In genomic region chr1:1116701-1117468, GRCh38 we compare ENCODE assay signal across 8 cellular contexts. TPM values are rescaled to one million over a fixed set of nuclear protein-coding genes. Genes with fewer than 3 reads are reported as not detected.
A peak's percentile ranks its signal among the peaks of the same experiment; 100 is the strongest.
DNase-seq lines count a peak whose midpoint lies in the region; ATAC-seq and TF ChIP-seq lines count a peak whose summit lies in the region.

No MANE protein-coding gene starts in this region.

- H3K27ac ChIP-seq in GM23338 (ENCODE audit: low read depth) (no peak overlapping the region), RWPE1 (peak overlapping the region; percentile 70), mesodermal cell (ENCODE audit: low read depth, low read length, severe bottlenecking) (no peak overlapping the region), upper lobe of left lung (peak overlapping the region in 2 of 4 donors; percentile 15 to 89)

- H3K9me3 ChIP-seq in mesodermal cell (ENCODE audit: control insufficient read depth, low read length) (peaks cover 8% of the 10 kb centered on the region), upper lobe of left lung (no peaks in the 10 kb centered on the region)

- TF ChIP-seq CTCF in GM23338 (conservative IDR thresholded peaks at IDR 0.05; ENCODE audit: low read depth in 2 of 2) (no peak), RWPE1 (conservative IDR thresholded peaks at IDR 0.05; ENCODE audit: low read depth) (no peak), upper lobe of left lung (IDR thresholded peaks at IDR 0.05) (no peak)

- peak overlapping the region; percentile 81; the same call in 1 of the 2 replicates for H2AFZ ChIP-seq in GM23338

- POLR2A ChIA-PET in RWPE1 (lab: Yijun Ruan, JAX; ENCODE audit: low non-redundant PET) = no interaction called here

- H3K4me1 ChIP-seq in GM23338 (ENCODE audit: insufficient read depth) (no peaks in the 10 kb centered on the region; the same call in 1 of the 2 replicates), mesodermal cell (ENCODE audit: control insufficient read depth, insufficient read depth, low read length, poor library complexity, severe bottlenecking) (no peaks in the 10 kb centered on the region), upper lobe of left lung (peaks cover 7 to 24% (median 16%) of the 10 kb centered on the region in 4 donors)

- H3K4me1 Mint-ChIP-seq in GM23338 = peaks cover 17% of the 10 kb centered on the region
- peaks cover 6% of the 10 kb centered on the region for H3K4me1 Mint-ChIP-seq in central memory CD8-positive, alpha-beta T cell

- H3K36me3 Mint-ChIP-seq in GM23338 (ENCODE audit: low read depth) = peaks cover 27% of the 10 kb centered on the region
- H3K36me3 Mint-ChIP-seq in central memory CD8-positive, alpha-beta T cell (ENCODE audit: insufficient read depth) = peaks cover 10% of the 10 kb centered on the region

- 10 to 14% methylated on average over 31 to 37 of the region's 47 CpGs for WGBS in mesodermal cell (ENCODE audit: insufficient coverage in 2 of 2), 2 experiments
- 0 to 25% methylated on average over 2 to 28 of the region's 47 CpGs for WGBS in upper lobe of left lung, 2 donors

- no peak for TF ChIP-seq EP300 in upper lobe of left lung (IDR thresholded peaks at IDR 0.05)

- no peaks in the 10 kb centered on the region for H3K9me2 ChIP-seq in GM23338 (ENCODE audit: insufficient read depth)

- H3K27ac Mint-ChIP-seq in GM23338 = no peak overlapping the region
- no peak overlapping the region for H3K27ac Mint-ChIP-seq in central memory CD8-positive, alpha-beta T cell (ENCODE audit: low read depth)

- H3K36me3 ChIP-seq in GM23338 (ENCODE audit: insufficient read depth) (no peaks in the 10 kb centered on the region), mesodermal cell (ENCODE audit: control insufficient read depth, insufficient read depth, low read length) (peaks cover 17% of the 10 kb centered on the region), upper lobe of left lung (no peaks in the 10 kb centered on the region)

- H3K79me2 ChIP-seq in GM23338 (replicated peaks; ENCODE audit: insufficient read depth) = peaks cover 4% of the 10 kb centered on the region; the same call in 1 of the 2 replicates

- CTCF ChIA-PET in RWPE1 (lab: Yijun Ruan, JAX) = interaction anchor here (0.6 to 0.8 kb wide), 2 partner anchors 55 to 175 kb away, joined by 3 read pairs; no protein-coding TSS in a partner anchor

- DNase-seq in GM23338 (ENCODE audit: low spot score) = peak; percentile 50
- peak; percentile 18 for DNase-seq in RWPE1 (ENCODE audit: low spot score)
- DNase-seq in central memory CD8-positive, alpha-beta T cell (ENCODE audit: low spot score in 2 of 2) = no peak
- DNase-seq in upper lobe of left lung = no peak
- no peak for DNase-seq in C1 segment of cervical spinal cord (lab: John Stamatoyannopoulos, UW)

- no peak for TF ChIP-seq POLR2A in upper lobe of left lung (IDR thresholded peaks at IDR 0.05)

- H3K27me3 Mint-ChIP-seq in GM23338 (ENCODE audit: insufficient read depth, low read depth, poor library complexity) = peaks cover 22% of the 10 kb centered on the region
- H3K27me3 Mint-ChIP-seq in central memory CD8-positive, alpha-beta T cell = peaks cover 10% of the 10 kb centered on the region

- H4K20me1 ChIP-seq in GM23338 (replicated peaks; ENCODE audit: insufficient read depth) = no peaks in the 10 kb centered on the region

- H3F3A ChIP-seq in GM23338 (replicated peaks; ENCODE audit: low read depth) = no peaks in the 10 kb centered on the region

- peaks cover 14% of the 10 kb centered on the region; the same call in 2 of the 3 replicates for H3K9me3 Mint-ChIP-seq in GM23338
- H3K9me3 Mint-ChIP-seq in central memory CD8-positive, alpha-beta T cell = no peaks in the 10 kb centered on the region

- peak overlapping the region; percentile 88 for H3K4me2 ChIP-seq in GM23338

- H3K4me3 Mint-ChIP-seq in GM23338 = peak overlapping the region; percentile 55
- H3K4me3 Mint-ChIP-seq in central memory CD8-positive, alpha-beta T cell = peak overlapping the region; percentile 86

- ATAC-seq in GM23338 (no peak), upper lobe of left lung (ENCODE audit: low FRiP score in 2 of 2) (peak in 1 of 2 donors; percentile 10), HG02973 (IDR thresholded peaks at IDR 0.05; ENCODE audit: unreplicated experiment) (no peak), GM18520 (IDR thresholded peaks at IDR 0.05; ENCODE audit: unreplicated experiment) (no peak)
- peak; percentile 19 for ATAC-seq in central memory CD8-positive, alpha-beta T cell (replicated peaks; ENCODE audit: extremely low read depth, poor library complexity, severe bottlenecking)

- H3K4me3 ChIP-seq in GM23338 = peak overlapping the region; percentile 71
- H3K4me3 ChIP-seq in mesodermal cell (ENCODE audit: extremely low read depth, insufficient read depth, low read length, poor library complexity, severe bottlenecking) = peak overlapping the region; percentile 64
- peak overlapping the region; percentile 51 to 99 (median 83) for H3K4me3 ChIP-seq in upper lobe of left lung

- H3K27me3 ChIP-seq in GM23338 (ENCODE audit: insufficient read depth) (peaks cover 11% of the 10 kb centered on the region), upper lobe of left lung (no peaks in the 10 kb centered on the region)

TF ChIP-seq in GM23338, 12 proteins besides CTCF, POLR2A, EP300 and RAD21 (continues in another document):
- TF ChIP-seq CREB1 (CRISPR knock-in tag; IDR thresholded peaks at IDR 0.05; ENCODE audit: low read depth) = no peak
- no peak for TF ChIP-seq ZNF462 (CRISPR knock-in tag; IDR thresholded peaks at IDR 0.05)

RNA-seq across cellular contexts. Expression of gene C1orf159, which starts 1.0 kb away (rescaled TPM):
- total RNA-seq in GM23338 (2014; rRNA removed; shearing (Covaris generic)) = 21.3 and 21.5 TPM in 2 replicates
- 9.6 and 9.9 TPM in 2 replicates for polyA plus RNA-seq in GM23338 (2016; fragmentation: Nextera tagmentation; extraction: Ambion mirVana)
- 17.2 TPM for polyA plus RNA-seq in mesodermal cell (2013, experiment 1 of 2)
- polyA plus RNA-seq in mesodermal cell (2013, experiment 2 of 2) = 11.9 TPM
- 10 to 100 TPM in 5 of 6 donors, 1 to 10 TPM in 1; 5.7 to 34.6 (median 15.2) TPM for total RNA-seq in upper lobe of left lung

RNA-seq across cellular contexts. Expression of gene RNF223, which starts 42.8 kb away (rescaled TPM):
- not detected in 2 replicates for total RNA-seq in GM23338 (2014; rRNA removed; shearing (Covaris generic))
- polyA plus RNA-seq in GM23338 (2016; fragmentation: Nextera tagmentation; extraction: Ambion mirVana) = not detected in 2 replicates
- polyA plus RNA-seq in mesodermal cell (2013, experiment 1 of 2) = not detected
- polyA plus RNA-seq in mesodermal cell (2013, experiment 2 of 2) = not detected
- total RNA-seq in upper lobe of left lung = 1 to 10 TPM; 1.0 to 2.4 (median 1.8) TPM

RNA-seq across cellular contexts. Expression of gene TTLL10, which starts 56.8 kb away (rescaled TPM):
- total RNA-seq in GM23338 (2014; rRNA removed; shearing (Covaris generic)) = 0.45 TPM in 1 of 2 replicates, not detected in the other
- polyA plus RNA-seq in GM23338 (2016; fragmentation: Nextera tagmentation; extraction: Ambion mirVana) = not detected in 2 replicates
- 0.63 TPM for polyA plus RNA-seq in mesodermal cell (2013, experiment 1 of 2)
- polyA plus RNA-seq in mesodermal cell (2013, experiment 2 of 2) = not detected
- 10 to 100 TPM in 2 of 6 donors, 1 to 10 TPM in 3, under 1 TPM in 1; 0.86 to 14.5 (median 5.8) TPM for total RNA-seq in upper lobe of left lung

Comparison
In these comparisons a context has a peak if more than half of its experiments do, and no peak if none do; other contexts are left out.
1. DNase-seq: peak in GM23338 (single experiment) and RWPE1 (single experiment); none in central memory CD8-positive, alpha-beta T cell (0 of 2), upper lobe of left lung (0 of 2) and C1 segment of cervical spinal cord (0 of 14).
2. Peak in every context shown above with its lines, with median percentiles within 50 percentile points of each other: H3K4me3 ChIP-seq.